In the genomic region with DNA sequence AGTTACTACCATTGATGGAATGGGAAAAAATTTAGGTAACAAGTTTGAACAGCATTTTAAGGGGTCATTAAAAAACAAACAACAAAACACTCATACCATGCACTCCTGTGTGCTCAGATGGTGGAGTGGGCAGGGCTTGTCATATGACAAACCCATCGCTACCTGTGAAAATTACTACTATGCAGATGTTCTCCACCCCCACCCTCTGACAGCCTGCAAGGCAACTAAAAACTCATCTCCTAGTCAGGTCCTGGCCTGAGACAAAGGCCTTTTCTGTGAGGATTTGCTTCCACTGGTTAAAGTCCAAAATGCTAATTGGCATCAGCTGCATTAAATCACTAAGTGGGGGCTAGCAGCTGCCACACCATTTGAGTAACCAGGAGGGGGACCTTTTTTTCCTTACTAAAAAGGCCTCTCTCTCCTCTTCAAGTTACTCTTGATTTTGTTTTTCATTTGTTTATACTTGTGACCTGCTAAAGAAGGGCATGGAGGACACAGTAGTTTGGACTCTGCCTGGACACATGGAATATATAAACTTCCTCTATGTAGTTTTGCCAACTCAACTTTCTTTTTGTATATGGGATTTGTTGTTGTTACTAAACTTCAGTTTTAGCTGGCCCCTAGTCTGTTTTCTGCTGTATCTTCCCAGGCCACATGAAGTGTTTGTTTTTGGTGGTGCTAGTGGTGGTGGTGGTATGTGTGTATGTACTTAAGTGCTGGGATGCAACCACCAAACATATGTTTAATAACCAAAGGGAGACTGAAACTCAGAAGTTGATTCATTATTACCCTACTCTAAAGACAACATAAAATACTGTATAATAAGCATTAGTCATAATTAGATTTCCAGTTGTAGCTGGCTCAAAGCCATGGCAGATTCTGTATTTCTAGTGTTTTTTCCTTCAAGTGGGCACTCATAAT, we compare ENCODE assay signal across 12 cellular contexts.
A peak's percentile ranks its signal among the peaks of the same experiment; 100 is the strongest.
DNase-seq lines count a peak whose midpoint lies in the region; ATAC-seq and TF ChIP-seq lines count a peak whose summit lies in the region.
"Had no signal": no experiment of that assay in that cellular context is flagged by ENCODE, and none has a peak within 500 bp of the region (broad histone marks: within the 10 kb centered on the region; RNA-seq: fewer than 3 reads in every experiment).

No MANE protein-coding gene starts in this region.

- TF ChIP-seq POLR2A in gastrocnemius medialis (IDR thresholded peaks at IDR 0.05) = no peak

- H3K36me3 ChIP-seq in CD4-positive, alpha-beta memory T cell (ENCODE audit: insufficient read depth, low read length) = no peaks in the 10 kb centered on the region
- no peaks in the 10 kb centered on the region for H3K36me3 ChIP-seq in brain microvascular endothelial cell (replicated peaks)
- no peaks in the 10 kb centered on the region for H3K36me3 ChIP-seq in gastrocnemius medialis
- H3K36me3 ChIP-seq: sigmoid colon, thyroid gland had no signal

- no peak for TF ChIP-seq CTCF in brain microvascular endothelial cell (IDR thresholded peaks at IDR 0.05; ENCODE audit: low read depth, low read length, missing control alignments)
- TF ChIP-seq CTCF in gastrocnemius medialis (IDR thresholded peaks at IDR 0.05 in 4 of 5, conservative IDR thresholded peaks at IDR 0.05 in 1 of 5) = no peak

- intact Hi-C loops in CD4-positive, alpha-beta memory T cell (cut with micrococcal nuclease) = no loop called here
- intact Hi-C loops in gastrocnemius medialis (cut with DNase I; ENCODE audit: low total_unique reads) = loop anchor here (5.0 kb wide), 1 partner anchor 36 kb away; no protein-coding TSS in a partner anchor

- H3K4me1 ChIP-seq in CD4-positive, alpha-beta memory T cell (ENCODE audit: insufficient read depth, low read length) = peaks cover 80% of the 10 kb centered on the region
- H3K4me1 ChIP-seq in gastrocnemius medialis = peaks cover 41 to 46% of the 10 kb centered on the region in 2 donors

- H3K4me3 Mint-ChIP-seq in CD4-positive, alpha-beta memory T cell = peak overlapping the region in 3 of 8 donors; percentile 6 to 11 (median 6)
- no peak overlapping the region for H3K4me3 Mint-ChIP-seq in memory B cell

- no peak for DNase-seq in CD4-positive, alpha-beta memory T cell
- peak; percentile 42 for DNase-seq in NCI-H2029 treated with DMSO at 0.1 percent for 48 hours (lab: John Stamatoyannopoulos, UW)
- DNase-seq in brain microvascular endothelial cell = no peak
- no peak for DNase-seq in memory B cell (ENCODE audit: low spot score in 2 of 2)
- DNase-seq in activated CD8-positive, alpha-beta memory T cell treated with anti-CD3 and anti-CD28 coated beads for 24 hours = no peak
- no peak for DNase-seq in gastrocnemius medialis
- DNase-seq: activated CD4-positive, CD25-positive, alpha-beta regulatory T cell; KBM-7; sigmoid colon; thyroid gland had no signal

- no peaks in the 10 kb centered on the region for H3K27me3 Mint-ChIP-seq in CD4-positive, alpha-beta memory T cell
- H3K27me3 Mint-ChIP-seq in memory B cell = no peaks in the 10 kb centered on the region

- peaks cover 61 to 92% (median 75%) of the 10 kb centered on the region in 4 donors for H3K4me1 Mint-ChIP-seq in CD4-positive, alpha-beta memory T cell
- peaks cover 66% of the 10 kb centered on the region for H3K4me1 Mint-ChIP-seq in memory B cell

- POLR2A ChIA-PET in CD4-positive, alpha-beta memory T cell (lab: Charles Lee; ENCODE audit: partially characterized antibody) = interaction anchor here (0.9 to 1.2 kb wide), 2 partner anchors 86 to 122 kb away, joined by 3 to 4 read pairs; a partner anchor contains a TSS

- peaks cover 3 to 6% of the 10 kb centered on the region in 2 donors for H3K36me3 Mint-ChIP-seq in CD4-positive, alpha-beta memory T cell
- peaks cover 4% of the 10 kb centered on the region for H3K36me3 Mint-ChIP-seq in memory B cell

- no peak for ATAC-seq in memory B cell (ENCODE audit: low read depth)
- no peak for ATAC-seq in HG02981 (IDR thresholded peaks at IDR 0.05; ENCODE audit: unreplicated experiment)
- no peak for ATAC-seq in gastrocnemius medialis
- no peak for ATAC-seq in HG02798 (IDR thresholded peaks at IDR 0.05; ENCODE audit: poor library complexity, unreplicated experiment)

- H3K9me3 Mint-ChIP-seq in CD4-positive, alpha-beta memory T cell = no peaks in the 10 kb centered on the region
- H3K9me3 Mint-ChIP-seq in memory B cell = no peaks in the 10 kb centered on the region

- no peak overlapping the region for H3K4me3 ChIP-seq in CD4-positive, alpha-beta memory T cell (ENCODE audit: low read length in 2 of 2)
- H3K4me3 ChIP-seq in brain microvascular endothelial cell (ENCODE audit: low read depth, low read length) (no peak overlapping the region), gastrocnemius medialis (no peak overlapping the region)
- H3K4me3 ChIP-seq: sigmoid colon, thyroid gland had no signal

- no peaks in the 10 kb centered on the region for H3K9me3 ChIP-seq in CD4-positive, alpha-beta memory T cell (ENCODE audit: control insufficient read depth in 1 of 2, low read length in 2 of 2)
- no peaks in the 10 kb centered on the region for H3K9me3 ChIP-seq in gastrocnemius medialis
- H3K9me3 ChIP-seq: sigmoid colon, thyroid gland had no signal

- H3K27me3 ChIP-seq in CD4-positive, alpha-beta memory T cell (ENCODE audit: insufficient read depth, low read length) = no peaks in the 10 kb centered on the region
- H3K27me3 ChIP-seq in brain microvascular endothelial cell (replicated peaks) (no peaks in the 10 kb centered on the region), gastrocnemius medialis (no peaks in the 10 kb centered on the region)
- H3K27me3 ChIP-seq: sigmoid colon, thyroid gland had no signal

- in situ Hi-C loops in brain microvascular endothelial cell (cut with HindIII; ENCODE audit: low pct_ligation_motif_present, low sequenced_read_pairs) = no loop called here
- in situ Hi-C loops in gastrocnemius medialis (cut with MboI; ENCODE audit: low sequenced_read_pairs in 4 of 4) = no loop called here

- H3K27ac Mint-ChIP-seq in CD4-positive, alpha-beta memory T cell = peak overlapping the region; percentile 20 to 88 (median 63)
- H3K27ac Mint-ChIP-seq in memory B cell = peak overlapping the region; percentile 87

- H3K27ac ChIP-seq in CD4-positive, alpha-beta memory T cell (ENCODE audit: low read depth, low read length) = no peak overlapping the region
- H3K27ac ChIP-seq in brain microvascular endothelial cell (peak overlapping the region; percentile 54), gastrocnemius medialis (no peak overlapping the region)
- H3K27ac ChIP-seq: sigmoid colon, thyroid gland had no signal

- CTCF ChIA-PET in CD4-positive, alpha-beta memory T cell (lab: Charles Lee; ENCODE audit: partially characterized antibody) = interaction anchor here (2.0 kb wide), 1 partner anchor 13 kb away, joined by 7 read pairs; no protein-coding TSS in a partner anchor
